ENCODE assay signal across 1 cellular context in genomic region chr7:54796853-54797252, GRCh38.
TF ChIP-seq lines count a peak whose summit lies in the region.

No MANE protein-coding gene starts in this region.

TF ChIP-seq in IMR-90, 13 proteins besides CTCF, POLR2A, EP300 and RAD21 (continued from another document):
- TF ChIP-seq MAZ (IDR thresholded peaks at IDR 0.05; ENCODE audit: borderline replicate concordance, low read depth, low read length), result no peak
- TF ChIP-seq NFE2L2 (IDR thresholded peaks at IDR 0.05; ENCODE audit: low read depth, low read length), result no peak
- TF ChIP-seq RFX5 (IDR thresholded peaks at IDR 0.05; ENCODE audit: low read depth, low read length), result no peak
- no peak for TF ChIP-seq CHD1 (IDR thresholded peaks at IDR 0.05; ENCODE audit: low read depth, low read length)
- TF ChIP-seq MXI1 (IDR thresholded peaks at IDR 0.05; ENCODE audit: borderline replicate concordance, low read depth, low read length), result no peak
